Comparison of ENCODE assay signal across 15 cellular contexts in genomic region chr11:122261546-122261945, GRCh38.
"Had no signal": no experiment of that assay in that cellular context is flagged by ENCODE, and none has a peak within 500 bp of the region (broad histone marks: within the 10 kb centered on the region; RNA-seq: fewer than 3 reads in every experiment).

No MANE protein-coding gene starts in this region.

- ATAC-seq: heart right ventricle, left ventricle myocardium superior had no signal

- H3K36me3 ChIP-seq: heart right ventricle, tibial nerve, WERI-Rb-1 had no signal

- H3K27me3 ChIP-seq: heart right ventricle, tibial nerve had no signal

- DNase-seq: activated CD4-positive, alpha-beta T cell treated with anti-CD3 and anti-CD28 coated beads for 1 hour; activated CD8-positive, alpha-beta memory T cell treated with anti-CD3 and anti-CD28 coated beads for 24 hours; activated CD8-positive, alpha-beta memory T cell treated with anti-CD3 and anti-CD28 coated beads, Interleukin-2, amount 50 U/mL, for 48 hours; activated effector memory CD4-positive, alpha-beta T cell treated with anti-CD3 and anti-CD28 coated beads, Interleukin-2, amount 50 U/mL, for 16 hours; activated naive CD4-positive, alpha-beta T cell treated with anti-CD3 and anti-CD28 coated beads, Interleukin-2, amount 50 U/mL, for 16 hours; activated T-cell treated with anti-CD3 and anti-CD28 coated beads, Interleukin-2, amount 50 U/mL, for 48 hours; dermis blood vessel endothelial cell; effector memory CD4-positive, alpha-beta T cell; heart right ventricle; left ventricle myocardium superior; stimulated activated CD4-positive, alpha-beta T cell treated with anti-CD3 and anti-CD28 coated beads, Interleukin-15, amount 100 ng/mL, for 24 hours; stimulated activated CD4-positive, alpha-beta T cell treated with anti-CD3 and anti-CD28 coated beads, Interleukin-2, amount 100 ng/mL, for 48 hours; WERI-Rb-1 had no signal

- H3K27ac ChIP-seq: heart right ventricle, skin epidermis, tibial nerve, WERI-Rb-1 had no signal

- H3K4me3 ChIP-seq: heart right ventricle, skin epidermis, tibial nerve had no signal

- H3K9me3 ChIP-seq: heart right ventricle, tibial nerve had no signal
